In the genomic region with DNA sequence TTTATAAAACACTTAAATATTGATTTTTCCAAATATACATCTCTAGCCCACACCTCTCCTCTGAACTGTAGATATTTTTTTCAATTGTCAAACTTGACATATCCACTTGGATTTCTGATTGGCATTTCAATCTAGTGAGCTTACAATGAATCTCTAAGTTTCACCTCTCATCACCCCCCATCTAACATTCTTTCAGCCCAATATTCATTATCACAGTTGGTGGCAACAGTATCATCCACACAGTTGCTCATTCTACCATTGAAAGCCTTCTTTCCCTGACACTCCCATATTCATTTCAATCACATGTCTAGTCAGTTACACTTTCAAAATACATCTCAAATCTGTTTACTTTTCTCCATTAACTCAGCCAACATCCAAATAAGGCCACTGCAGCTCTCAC, we compare ENCODE assay signal across 20 cellular contexts.
DNase-seq lines count a peak whose midpoint lies in the region; ATAC-seq lines count a peak whose summit lies in the region.
"Had no signal": no experiment of that assay in that cellular context is flagged by ENCODE, and none has a peak within 500 bp of the region (broad histone marks: within the 10 kb centered on the region; RNA-seq: fewer than 3 reads in every experiment).

No MANE protein-coding gene starts in this region.

- ATAC-seq in HG03432 (IDR thresholded peaks at IDR 0.05; ENCODE audit: unreplicated experiment) (no peak), GM18907 (IDR thresholded peaks at IDR 0.05; ENCODE audit: unreplicated experiment) (no peak)
- ATAC-seq: GM12878, HepG2 had no signal

- DNase-seq in DMS153 treated with DMSO at 0.1 percent for 48 hours (lab: John Stamatoyannopoulos, UW; ENCODE audit: unreplicated experiment) (peak; percentile 13), NCI-H345 (lab: John Stamatoyannopoulos, UW) (peak; percentile 41), NCI-H748 treated with DMSO at 0.1 percent for 48 hours (lab: John Stamatoyannopoulos, UW) (peak; percentile 89), medulla oblongata (ENCODE audit: extremely low spot score) (no peak)
- no peak for DNase-seq in activated CD4-positive, alpha-beta T cell treated with anti-CD3 and anti-CD28 coated beads for 48 hours
- DNase-seq: ACHN; BE2C; C1 segment of cervical spinal cord; Caco-2; CD4-positive, CD25-positive, alpha-beta regulatory T cell; CD8-positive, alpha-beta memory T cell; DMS79 treated with DMSO at 0.1 percent for 48 hours; GF-D8; GOT3; H7; KBM-7 had no signal

Comparison
In these comparisons a context has a peak if more than half of its experiments do, and no peak if none do; other contexts are left out.
1. DNase-seq: peak in DMS153 treated with DMSO at 0.1 percent for 48 hours (single experiment), NCI-H345 (single experiment) and NCI-H748 treated with DMSO at 0.1 percent for 48 hours (single experiment); none in medulla oblongata (single experiment) and activated CD4-positive, alpha-beta T cell treated with anti-CD3 and anti-CD28 coated beads for 48 hours (single experiment).